ENCODE assay signal across 8 cellular contexts in genomic region chr6:43634702-43635303, GRCh38. TPM values are rescaled to one million over a fixed set of nuclear protein-coding genes. Genes with fewer than 3 reads are reported as not detected.
DNase-seq lines count a peak whose midpoint lies in the region; ATAC-seq and TF ChIP-seq lines count a peak whose summit lies in the region.

No MANE protein-coding gene starts in this region.

- DNase-seq in right atrium auricular region (ENCODE audit: low spot score) (no peak), cardiac septum (ENCODE audit: low spot score) (no peak), uterus (no peak), amygdala (lab: John Stamatoyannopoulos, UW) (no peak), NCI-H2081 treated with DMSO at 0.1 percent for 48 hours (lab: John Stamatoyannopoulos, UW) (no peak)
- DNase-seq in activated CD8-positive, alpha-beta T cell treated with anti-CD3 and anti-CD28 coated beads, Interleukin-2, amount 10 ng/mL, durations not matched to agents 7 days and 5 days: no peak

- H3K4me3 ChIP-seq in right atrium auricular region (no peak overlapping the region), muscle layer of duodenum (ENCODE audit: low read depth in 1 of 2, low read length in 2 of 2) (peak overlapping the region; percentile 93 to 99), uterus (peak overlapping the region in 1 of 2 donors; percentile 77)

- intact Hi-C loops in cardiac septum (cut with DNase I): no loop called here
- intact Hi-C loops in uterus (cut with DNase I; ENCODE audit: low total_unique reads): no loop called here

- H3K9me3 Mint-ChIP-seq in activated CD8-positive, alpha-beta T cell treated with anti-CD3 and anti-CD28 coated beads, Interleukin-2, amount 10 ng/mL, durations not matched to agents 7 days and 5 days (ENCODE audit: insufficient read depth): no peaks in the 10 kb centered on the region

- peaks cover 36% of the 10 kb centered on the region for H3K36me3 Mint-ChIP-seq in activated CD8-positive, alpha-beta T cell treated with anti-CD3 and anti-CD28 coated beads, Interleukin-2, amount 10 ng/mL, durations not matched to agents 7 days and 5 days (ENCODE audit: low read depth)

- H3K9me3 ChIP-seq in right atrium auricular region (no peaks in the 10 kb centered on the region), muscle layer of duodenum (ENCODE audit: control insufficient read depth in 1 of 2, low read length in 2 of 2) (no peaks in the 10 kb centered on the region), uterus (no peaks in the 10 kb centered on the region)

- H3K4me1 ChIP-seq in right atrium auricular region (peaks cover 0 to 49% of the 10 kb centered on the region in 2 donors), muscle layer of duodenum (ENCODE audit: control insufficient read depth in 1 of 2, insufficient read depth in 2 of 2, low read length in 2 of 2) (peaks cover 5 to 33% of the 10 kb centered on the region in 2 donors), uterus (peaks cover 0 to 3% of the 10 kb centered on the region in 2 donors)

- H3K27ac Mint-ChIP-seq in activated CD8-positive, alpha-beta T cell treated with anti-CD3 and anti-CD28 coated beads, Interleukin-2, amount 10 ng/mL, durations not matched to agents 7 days and 5 days: peak overlapping the region; percentile 93

- H3K27me3 Mint-ChIP-seq in activated CD8-positive, alpha-beta T cell treated with anti-CD3 and anti-CD28 coated beads, Interleukin-2, amount 10 ng/mL, durations not matched to agents 7 days and 5 days (ENCODE audit: low read depth): no peaks in the 10 kb centered on the region

- ATAC-seq in activated CD8-positive, alpha-beta T cell treated with anti-CD3 and anti-CD28 coated beads, Interleukin-2, amount 10 ng/mL, durations not matched to agents 7 days and 5 days: no peak
- ATAC-seq in HG03342 (IDR thresholded peaks at IDR 0.05; ENCODE audit: unreplicated experiment): no peak

- H3K4me1 Mint-ChIP-seq in activated CD8-positive, alpha-beta T cell treated with anti-CD3 and anti-CD28 coated beads, Interleukin-2, amount 10 ng/mL, durations not matched to agents 7 days and 5 days (ENCODE audit: low read depth): peaks cover 47% of the 10 kb centered on the region

- TF ChIP-seq CTCF in right atrium auricular region (IDR thresholded peaks at IDR 0.05) (no peak), uterus (IDR thresholded peaks at IDR 0.05) (no peak)

- TF ChIP-seq POLR2A in uterus (IDR thresholded peaks at IDR 0.05): no peak

- POLR2A ChIA-PET in activated CD8-positive, alpha-beta T cell treated with anti-CD3 and anti-CD28 coated beads, Interleukin-2, amount 10 ng/mL, durations not matched to agents 7 days and 5 days (lab: Charles Lee): interaction anchor here (0.6 to 1.0 kb wide), 4 partner anchors 7 to 36 kb away, joined by 3 to 4 read pairs (median 4); partner anchors contain the start of gene RSPH9

- H3K27ac ChIP-seq in right atrium auricular region: peak overlapping the region; percentile 89 to 91
- H3K27ac ChIP-seq in muscle layer of duodenum (ENCODE audit: low read length): peak overlapping the region; percentile 97
- H3K27ac ChIP-seq in uterus: peak overlapping the region; percentile 83 to 89

- H3K36me3 ChIP-seq in right atrium auricular region (peaks cover 9% of the 10 kb centered on the region), muscle layer of duodenum (ENCODE audit: control insufficient read depth in 1 of 2, insufficient read depth in 2 of 2, low read length in 2 of 2) (peaks cover 7 to 11% of the 10 kb centered on the region in 2 donors), uterus (no peaks in the 10 kb centered on the region)

- H3K27me3 ChIP-seq in right atrium auricular region: no peaks in the 10 kb centered on the region
- no peaks in the 10 kb centered on the region for H3K27me3 ChIP-seq in muscle layer of duodenum (ENCODE audit: low read depth, low read length)
- H3K27me3 ChIP-seq in uterus: no peaks in the 10 kb centered on the region

- CTCF ChIA-PET in activated CD8-positive, alpha-beta T cell treated with anti-CD3 and anti-CD28 coated beads, Interleukin-2, amount 10 ng/mL, durations not matched to agents 7 days and 5 days (lab: Charles Lee): interaction anchor here (2.8 kb wide), 1 partner anchor 33 kb away, joined by 15 read pairs; no protein-coding TSS in a partner anchor

- peak overlapping the region; percentile 94 for H3K4me3 Mint-ChIP-seq in activated CD8-positive, alpha-beta T cell treated with anti-CD3 and anti-CD28 coated beads, Interleukin-2, amount 10 ng/mL, durations not matched to agents 7 days and 5 days

RNA-seq across cellular contexts. Expression of gene MAD2L1BP, which starts 0.8 kb away (rescaled TPM):
- total RNA-seq in right atrium auricular region (10 to 100 TPM; 22.8 to 28.2 TPM), cardiac septum (25.5 TPM), uterus (10 to 100 TPM; 12.3 to 44.3 (median 17.7) TPM)
- 10 to 100 TPM; 44.2 to 44.6 TPM for total RNA-seq in activated CD8-positive, alpha-beta T cell treated with anti-CD3 and anti-CD28 coated beads, Interleukin-2, amount 10 ng/mL, durations not matched to agents 7 days and 5 days

RNA-seq across cellular contexts. Expression of gene GTPBP2, which starts 5.7 kb away (rescaled TPM):
- total RNA-seq in right atrium auricular region: 10 to 100 TPM; 15.7 to 20.7 TPM
- total RNA-seq in cardiac septum: 27.9 TPM
- total RNA-seq in activated CD8-positive, alpha-beta T cell treated with anti-CD3 and anti-CD28 coated beads, Interleukin-2, amount 10 ng/mL, durations not matched to agents 7 days and 5 days: 10 to 100 TPM; 94.3 to 99.4 TPM
- 10 to 100 TPM; 17.9 to 67.6 (median 40.2) TPM for total RNA-seq in uterus

RNA-seq across cellular contexts. Expression of gene RSPH9, which starts 10.0 kb away (rescaled TPM):
- total RNA-seq in right atrium auricular region (under 1 TPM in 1 of 2 donors, not detected in 1; 0.12 TPM), cardiac septum (0.24 TPM), uterus (1 to 10 TPM in 2 of 4 donors, not detected in 2; 1.9 to 2.0 TPM)
- not detected for total RNA-seq in activated CD8-positive, alpha-beta T cell treated with anti-CD3 and anti-CD28 coated beads, Interleukin-2, amount 10 ng/mL, durations not matched to agents 7 days and 5 days

RNA-seq across cellular contexts. Expression of gene MRPS18A, which starts 52.8 kb away (rescaled TPM):
- total RNA-seq in right atrium auricular region (10 to 100 TPM; 40.4 to 42.7 TPM), cardiac septum (38.4 TPM), uterus (10 to 100 TPM; 23.1 to 87.4 (median 36.4) TPM)
- total RNA-seq in activated CD8-positive, alpha-beta T cell treated with anti-CD3 and anti-CD28 coated beads, Interleukin-2, amount 10 ng/mL, durations not matched to agents 7 days and 5 days: 10 to 100 TPM; 38.7 to 43.2 TPM

RNA-seq across cellular contexts. Expression of gene POLH, which starts 58.8 kb away (rescaled TPM):
- 1 to 10 TPM; 5.5 to 6.2 TPM for total RNA-seq in right atrium auricular region
- 9.8 TPM for total RNA-seq in cardiac septum
- 10 to 100 TPM; 73.1 to 75.2 TPM for total RNA-seq in activated CD8-positive, alpha-beta T cell treated with anti-CD3 and anti-CD28 coated beads, Interleukin-2, amount 10 ng/mL, durations not matched to agents 7 days and 5 days
- 10 to 100 TPM in 1 of 4 donors, 1 to 10 TPM in 3; 5.4 to 35.1 (median 8.8) TPM for total RNA-seq in uterus

Comparison
In these comparisons a context has a peak if more than half of its experiments do, and no peak if none do; other contexts are left out.
1. H3K4me3 ChIP-seq: peak in muscle layer of duodenum (2 of 2); none in right atrium auricular region (0 of 2).
2. Peak in every context shown above with its lines, with median percentiles within 50 percentile points of each other: H3K27ac ChIP-seq.